In genomic region chr19:16117594-16118033, GRCh38 we compare ENCODE assay signal across 10 cellular contexts. TPM values are rescaled to one million over a fixed set of nuclear protein-coding genes. Genes with fewer than 3 reads are reported as not detected.
DNase-seq lines count a peak whose midpoint lies in the region; ATAC-seq and TF ChIP-seq lines count a peak whose summit lies in the region.
"Had no signal": no experiment of that assay in that cellular context is flagged by ENCODE, and none has a peak within 500 bp of the region (broad histone marks: within the 10 kb centered on the region; RNA-seq: fewer than 3 reads in every experiment).

No MANE protein-coding gene starts in this region.

- H3K27ac Mint-ChIP-seq in WTC11: no peak overlapping the region; the same call in 1 of the 2 replicates

- H3K9me3 Mint-ChIP-seq in WTC11: no peaks in the 10 kb centered on the region

- CTCF ChIA-PET in WTC11 (lab: Charles Lee): interaction anchor here (0.6 to 1.6 kb wide), 6 partner anchors 18 to 71 kb away, joined by 3 to 10 read pairs (median 4); partner anchors contain the start of gene FAM32A

- peaks cover 80% of the 10 kb centered on the region for H3K36me3 ChIP-seq in DND-41 (ENCODE audit: insufficient read depth, low read length)
- peaks cover 16 to 36% of the 10 kb centered on the region in 2 donors for H3K36me3 ChIP-seq in muscle layer of duodenum (ENCODE audit: control insufficient read depth in 1 of 2, insufficient read depth in 2 of 2, low read length in 2 of 2)

- POLR2A ChIA-PET in WTC11 (lab: Charles Lee): interaction anchor here (1.2 kb wide), 1 partner anchor 35 kb away, joined by 3 read pairs; no protein-coding TSS in a partner anchor

- peaks cover 35% of the 10 kb centered on the region for H3K36me3 Mint-ChIP-seq in WTC11

- no peak overlapping the region for H3K4me2 ChIP-seq in DND-41 (ENCODE audit: insufficient read depth, low read length)

- H3K9ac ChIP-seq in DND-41 (ENCODE audit: low read depth, low read length): no peak overlapping the region

- H3K4me1 ChIP-seq in DND-41 (ENCODE audit: insufficient read depth, low read length): peaks cover 28% of the 10 kb centered on the region
- peaks cover 13 to 20% of the 10 kb centered on the region in 2 donors for H3K4me1 ChIP-seq in muscle layer of duodenum (ENCODE audit: control insufficient read depth in 1 of 2, insufficient read depth in 2 of 2, low read length in 2 of 2)

- H3K9me3 ChIP-seq in DND-41 (ENCODE audit: insufficient read depth, low read length, severe bottlenecking): no peaks in the 10 kb centered on the region
- H3K9me3 ChIP-seq in muscle layer of duodenum (ENCODE audit: control insufficient read depth in 1 of 2, low read length in 2 of 2): no peaks in the 10 kb centered on the region

- ATAC-seq in DND-41 (ENCODE audit: insufficient read depth, low read depth) (no peak), GM21367 (IDR thresholded peaks at IDR 0.05; ENCODE audit: unreplicated experiment) (peak; percentile 31), WTC11 (peak; percentile 83)

- H3K27ac ChIP-seq in DND-41 (ENCODE audit: low read length): no peak overlapping the region
- peak overlapping the region; percentile 49 for H3K27ac ChIP-seq in muscle layer of duodenum (ENCODE audit: low read length)
- H3K27ac ChIP-seq: cardiac muscle cell had no signal

- H3K4me3 Mint-ChIP-seq in WTC11: no peak overlapping the region

- H3K4me1 Mint-ChIP-seq in WTC11: peaks cover 2% of the 10 kb centered on the region; the same call in 1 of the 2 replicates

- H3K4me3 ChIP-seq in DND-41 (ENCODE audit: low read depth in 1 of 2, low read length in 2 of 2) (no peak overlapping the region), muscle layer of duodenum (ENCODE audit: low read depth in 1 of 2, low read length in 2 of 2) (no peak overlapping the region)
- H3K4me3 ChIP-seq: cardiac muscle cell had no signal

- DNase-seq in DND-41 (no peak), WTC11 (ENCODE audit: low spot score) (peak; percentile 30), glomerular visceral epithelial cell (ENCODE audit: extremely low spot score) (no peak), superior temporal gyrus (ENCODE audit: extremely low spot score) (no peak), dedifferentiated amniotic fluid mesenchymal stem cell (ENCODE audit: extremely low spot score) (no peak)
- DNase-seq in activated effector memory CD4-positive, alpha-beta T cell treated with Interleukin-2 at 50 U/mL for 16 hours: no peak

- no peak overlapping the region for H2AFZ ChIP-seq in DND-41 (ENCODE audit: low read depth, low read length)

- H3K27me3 Mint-ChIP-seq in WTC11 (ENCODE audit: low read depth): no peaks in the 10 kb centered on the region

- TF ChIP-seq CTCF in DND-41 (IDR thresholded peaks at IDR 0.05; ENCODE audit: borderline replicate concordance, extremely low read depth, low read length, poor library complexity, severe bottlenecking) (peak; percentile 7), WTC11 (IDR thresholded peaks at IDR 0.05) (no peak)

- H3K27me3 ChIP-seq in DND-41 (ENCODE audit: insufficient read depth, low read length, poor library complexity) (no peaks in the 10 kb centered on the region), muscle layer of duodenum (ENCODE audit: low read depth, low read length) (no peaks in the 10 kb centered on the region)
- H3K27me3 ChIP-seq: cardiac muscle cell had no signal

- peaks cover 63% of the 10 kb centered on the region for H3K79me2 ChIP-seq in DND-41 (ENCODE audit: insufficient read depth, low read length)

- peaks cover 56% of the 10 kb centered on the region for H4K20me1 ChIP-seq in DND-41 (ENCODE audit: insufficient read depth, low read length)

TF ChIP-seq in WTC11, 78 proteins besides CTCF, POLR2A, EP300 and RAD21:
- TF ChIP-seq SOX15 (CRISPR knock-in tag; IDR thresholded peaks at IDR 0.05) (no peak), AFF4 (CRISPR knock-in tag; IDR thresholded peaks at IDR 0.05; ENCODE audit: borderline replicate concordance) (no peak), IRF1 (CRISPR knock-in tag; IDR thresholded peaks at IDR 0.05) (no peak), CBFB (CRISPR knock-in tag; IDR thresholded peaks at IDR 0.05; ENCODE audit: low read depth) (no peak), ESRRA (CRISPR knock-in tag; IDR thresholded peaks at IDR 0.05; ENCODE audit: borderline replicate concordance) (no peak), TEAD4 (CRISPR knock-in tag; IDR thresholded peaks at IDR 0.05) (no peak)
TF ChIP-seq in WTC11: peak in this region for 0.

RNA-seq across cellular contexts. Expression of gene RAB8A, which starts 5.9 kb away (rescaled TPM):
- total RNA-seq in WTC11 (2021): 68.4 to 81.8 TPM (median 74.0 TPM) in 3 replicates

RNA-seq across cellular contexts. Expression of gene HSH2D, which starts 25.9 kb away (rescaled TPM):
- total RNA-seq in WTC11 (2021): 1.6 to 3.2 TPM (median 3.0 TPM) in 3 replicates
- total RNA-seq: cardiac muscle cell had no signal

RNA-seq across cellular contexts. Expression of gene TPM4, which starts 41.3 kb away (rescaled TPM):
- 302 to 327 TPM (median 323 TPM) in 3 replicates for total RNA-seq in WTC11 (2021)

RNA-seq across cellular contexts. Expression of gene CIB3, which starts 55.7 kb away (rescaled TPM):
- not detected in 3 replicates for total RNA-seq in WTC11 (2021)
- total RNA-seq: cardiac muscle cell, omental fat pad had no signal
